Comparison of ENCODE assay signal across 26 cellular contexts in the genomic region with DNA sequence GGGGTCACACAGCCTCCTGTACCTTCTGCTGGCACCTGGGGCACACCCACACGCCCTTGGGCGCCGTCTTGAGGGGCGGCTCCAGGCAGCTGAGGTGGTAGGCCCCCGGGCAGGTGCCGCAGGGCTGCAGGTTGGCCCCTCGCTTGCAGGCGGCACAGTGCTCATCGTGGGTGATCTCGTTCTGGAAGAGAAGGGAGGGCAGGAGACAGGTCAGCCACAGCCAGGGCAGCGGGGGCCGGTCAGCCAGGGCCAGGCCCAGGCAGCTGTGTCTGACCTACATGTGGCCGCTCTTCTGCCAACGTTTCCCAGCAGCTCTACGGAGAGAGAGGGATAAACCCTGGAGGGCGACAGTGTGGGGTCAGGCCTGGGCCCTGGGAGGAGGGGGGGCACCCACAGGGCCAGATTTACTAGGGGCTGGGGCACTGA.
DNase-seq lines count a peak whose midpoint lies in the region; ATAC-seq, FAIRE-seq and TF ChIP-seq lines count a peak whose summit lies in the region.
"Had no signal": no experiment of that assay in that cellular context is flagged by ENCODE, and none has a peak within 500 bp of the region (broad histone marks: within the 10 kb centered on the region; RNA-seq: fewer than 3 reads in every experiment).

No MANE protein-coding gene starts in this region.

- no peak for TF ChIP-seq EP300 in HepG2 (IDR thresholded peaks at IDR 0.05; ENCODE audit: low read depth in 2 of 2, low read length in 2 of 2)
- TF ChIP-seq EP300 in HepG2 (CRISPR knock-in tag; IDR thresholded peaks at IDR 0.05; ENCODE audit: borderline replicate concordance) = no peak

- no peaks in the 10 kb centered on the region for H3K4me1 Mint-ChIP-seq in endodermal cell
- H3K4me1 Mint-ChIP-seq: CD4-positive, CD25-positive, alpha-beta regulatory T cell; IgD-negative memory B cell had no signal

- FAIRE-seq in HepG2 (lab: Jason Lieb, UNC) = no peak
- FAIRE-seq: A204.1 had no signal

- no peak overlapping the region for H3K4me3 Mint-ChIP-seq in endodermal cell
- H3K4me3 Mint-ChIP-seq: CD4-positive, CD25-positive, alpha-beta regulatory T cell; IgD-negative memory B cell had no signal

- no peak overlapping the region for H2AFZ ChIP-seq in HepG2 (ENCODE audit: low read length)

- no peak overlapping the region for H3K27ac Mint-ChIP-seq in endodermal cell
- H3K27ac Mint-ChIP-seq: CD4-positive, CD25-positive, alpha-beta regulatory T cell; IgD-negative memory B cell had no signal

- H3K27me3 Mint-ChIP-seq in endodermal cell (ENCODE audit: insufficient read depth) = no peaks in the 10 kb centered on the region
- H3K27me3 Mint-ChIP-seq: IgD-negative memory B cell had no signal

- peaks cover 18% of the 10 kb centered on the region for H3K36me3 Mint-ChIP-seq in endodermal cell (ENCODE audit: low read depth)
- H3K36me3 Mint-ChIP-seq: CD4-positive, CD25-positive, alpha-beta regulatory T cell; IgD-negative memory B cell had no signal

- H3K4me3 ChIP-seq in right lobe of liver = no peak overlapping the region
- no peak overlapping the region for H3K4me3 ChIP-seq in HepG2 (replicated peaks in 1 of 3; ENCODE audit: insufficient read depth in 1 of 3, low read depth in 2 of 3, low read length in 3 of 3)
- no peak overlapping the region for H3K4me3 ChIP-seq in endodermal cell (ENCODE audit: low read length)
- no peak overlapping the region for H3K4me3 ChIP-seq in upper lobe of right lung
- H3K4me3 ChIP-seq in vagina = no peak overlapping the region
- H3K4me3 ChIP-seq: BLaER1, Peyer's patch had no signal

- no peak for TF ChIP-seq RAD21 in HepG2 (CRISPR knock-in tag; IDR thresholded peaks at IDR 0.05)

- no peak for ATAC-seq in right lobe of liver
- no peak for ATAC-seq in HepG2
- no peak for ATAC-seq in upper lobe of right lung
- ATAC-seq in HG03457 (IDR thresholded peaks at IDR 0.05; ENCODE audit: unreplicated experiment) = no peak

- TF ChIP-seq CTCF in right lobe of liver (IDR thresholded peaks at IDR 0.05) (no peak), HepG2 (CRISPR knock-in tag; IDR thresholded peaks at IDR 0.05) (no peak), endodermal cell (conservative IDR thresholded peaks at IDR 0.05) (no peak), upper lobe of right lung (IDR thresholded peaks at IDR 0.05) (no peak), vagina (IDR thresholded peaks at IDR 0.05) (no peak)

- no peaks in the 10 kb centered on the region for H3K9me3 Mint-ChIP-seq in endodermal cell
- H3K9me3 Mint-ChIP-seq: CD4-positive, CD25-positive, alpha-beta regulatory T cell; IgD-negative memory B cell had no signal

- WGBS in right lobe of liver (ENCODE audit: insufficient coverage, low coverage, low lambda C conversion rate, missing lambda C conversion rate) = 78% methylated on average over 5 of the region's 16 CpGs
- WGBS in HepG2 (ENCODE audit: low lambda C conversion rate) = no CpG with 5 or more reads among the region's 16 CpGs
- whole genome bisulfite sequencing in endodermal cell (ENCODE audit: insufficient coverage in 1 of 2, insufficient read length in 1 of 2), 2 experiments = 89 to 96% methylated on average over 16 of the region's 16 CpGs

- no TSS peak for BruUV-seq in HepG2 (replicated peaks; lab: Mats Ljungman, UMichigan)

- H3K4me1 ChIP-seq in right lobe of liver (no peaks in the 10 kb centered on the region), HepG2 (ENCODE audit: insufficient read depth, low read length) (no peaks in the 10 kb centered on the region), endodermal cell (ENCODE audit: control insufficient read depth, insufficient read depth, low read length) (no peaks in the 10 kb centered on the region), upper lobe of right lung (no peaks in the 10 kb centered on the region), vagina (no peaks in the 10 kb centered on the region)
- H3K4me1 ChIP-seq: Peyer's patch had no signal

- H3K9me3 ChIP-seq in right lobe of liver (no peaks in the 10 kb centered on the region), HepG2 (ENCODE audit: low read length) (no peaks in the 10 kb centered on the region), endodermal cell (ENCODE audit: control insufficient read depth, low read length) (no peaks in the 10 kb centered on the region), upper lobe of right lung (no peaks in the 10 kb centered on the region), vagina (no peaks in the 10 kb centered on the region)
- H3K9me3 ChIP-seq: BLaER1, Peyer's patch had no signal

- CTCF ChIA-PET in HepG2 (lab: Yijun Ruan, JAX; ENCODE audit: low intra/inter-chr PET ratio, low total read pairs) = no interaction called here

- TF ChIP-seq POLR2A in right lobe of liver (IDR thresholded peaks at IDR 0.05) (no peak), HepG2 (IDR thresholded peaks at IDR 0.05; ENCODE audit: insufficient read depth in 1 of 2, low read depth in 2 of 2, low read length in 2 of 2) (no peak), vagina (IDR thresholded peaks at IDR 0.05) (no peak)

- H3K27me3 ChIP-seq in right lobe of liver = no peaks in the 10 kb centered on the region
- H3K27me3 ChIP-seq in HepG2 (ENCODE audit: control insufficient read depth in 1 of 2, insufficient read depth in 2 of 2, low read length in 2 of 2) = peaks cover 5 to 21% of the 10 kb centered on the region in 2 experiments; a peak in 4 of 5 replicates
- H3K27me3 ChIP-seq in endodermal cell (ENCODE audit: control insufficient read depth, insufficient read depth, low read length, poor library complexity, severe bottlenecking) = no peaks in the 10 kb centered on the region
- no peaks in the 10 kb centered on the region for H3K27me3 ChIP-seq in upper lobe of right lung
- no peaks in the 10 kb centered on the region for H3K27me3 ChIP-seq in vagina
- H3K27me3 ChIP-seq: BLaER1, Peyer's patch had no signal

- DNase-seq in right lobe of liver = peak in 2 of 3 donors; percentile 20 to 42
- no peak for DNase-seq in HepG2 (ENCODE audit: low spot score)
- peak; percentile 41 for DNase-seq in endodermal cell
- peak; percentile 85 for DNase-seq in mesenteric fat pad (ENCODE audit: low spot score)
- DNase-seq in upper lobe of right lung = peak; percentile 52
- DNase-seq in NCI-H2196 (lab: John Stamatoyannopoulos, UW; ENCODE audit: unreplicated experiment) = no peak
- no peak for DNase-seq in vagina (ENCODE audit: extremely low spot score in 2 of 2)
- DNase-seq: CD4-positive, CD25-positive, alpha-beta regulatory T cell; DMS153; DND-41; GOT3; HCEC 1CT; NCI-H1048; NCI-H1417; NCI-H1694; NCI-H2029 treated with DMSO at 0.1 percent for 48 hours; NCI-H226; NCI-H510A; NCI-H69; OCI-M1 had no signal

- intact Hi-C loops in right lobe of liver (cut with DNase I) (no loop called here), HepG2 (cut with micrococcal nuclease; ENCODE audit: unreplicated experiment) (no loop called here), upper lobe of right lung (cut with DNase I) (no loop called here), vagina (cut with DNase I) (no loop called here)

- H3K79me2 ChIP-seq in HepG2 (ENCODE audit: insufficient read depth, low read length) = no peaks in the 10 kb centered on the region

- H3K36me3 ChIP-seq in right lobe of liver (no peaks in the 10 kb centered on the region), HepG2 (replicated peaks in 1 of 2; ENCODE audit: control insufficient read depth in 1 of 2, insufficient read depth in 2 of 2, low read length in 2 of 2) (no peaks in the 10 kb centered on the region), endodermal cell (ENCODE audit: control insufficient read depth, insufficient read depth, low read length) (peaks cover 30% of the 10 kb centered on the region), upper lobe of right lung (no peaks in the 10 kb centered on the region), vagina (peaks cover 0 to 4% of the 10 kb centered on the region in 2 donors)
- H3K36me3 ChIP-seq: BLaER1, Peyer's patch had no signal

- in situ Hi-C loops in HepG2 (cut with HindIII; ENCODE audit: extremely low pct_ligation_motif_present, low pct_unique_long_range_greater_than_20kb) = no loop called here

- POLR2A ChIA-PET in HepG2 (lab: Yijun Ruan, JAX) = no interaction called here

- no peak overlapping the region for H3K4me2 ChIP-seq in HepG2 (ENCODE audit: low read depth, low read length)
- H3K4me2 ChIP-seq: BLaER1, KMS-11 had no signal

- H4K20me1 ChIP-seq in HepG2 (ENCODE audit: insufficient read depth, low read length) = no peaks in the 10 kb centered on the region
- H4K20me1 ChIP-seq: BLaER1 had no signal

- H3K9ac ChIP-seq in HepG2 (ENCODE audit: insufficient read depth, low read depth, low read length) = no peak overlapping the region
- no peak overlapping the region for H3K9ac ChIP-seq in endodermal cell (ENCODE audit: extremely low read depth, low read length, poor library complexity, severe bottlenecking)
- H3K9ac ChIP-seq: BLaER1, KMS-11 had no signal

- H3K27ac ChIP-seq in right lobe of liver (no peak overlapping the region), HepG2 (ENCODE audit: extremely low read length, insufficient read depth, low read length) (no peak overlapping the region), endodermal cell (ENCODE audit: low read depth, low read length) (no peak overlapping the region), upper lobe of right lung (no peak overlapping the region), vagina (no peak overlapping the region)
- H3K27ac ChIP-seq: BLaER1, KMS-11, Peyer's patch had no signal

TF ChIP-seq in HepG2, 621 proteins besides CTCF, POLR2A, EP300 and RAD21 (continues in another document):
- no peak for TF ChIP-seq TIGD3 (CRISPR knock-in tag; IDR thresholded peaks at IDR 0.05; ENCODE audit: borderline replicate concordance)
- TF ChIP-seq ZBTB34 (CRISPR knock-in tag; IDR thresholded peaks at IDR 0.05) = no peak
- TF ChIP-seq ZNF329 (CRISPR knock-in tag; IDR thresholded peaks at IDR 0.05; ENCODE audit: low read depth) = no peak

Comparison
In these comparisons a context has a peak if more than half of its experiments do, and no peak if none do; other contexts are left out.
1. DNase-seq: peak in right lobe of liver (2 of 3), endodermal cell (single experiment), mesenteric fat pad (single experiment) and upper lobe of right lung (single experiment); none in HepG2 (single experiment), NCI-H2196 (single experiment) and vagina (0 of 2).